In the genomic region with DNA sequence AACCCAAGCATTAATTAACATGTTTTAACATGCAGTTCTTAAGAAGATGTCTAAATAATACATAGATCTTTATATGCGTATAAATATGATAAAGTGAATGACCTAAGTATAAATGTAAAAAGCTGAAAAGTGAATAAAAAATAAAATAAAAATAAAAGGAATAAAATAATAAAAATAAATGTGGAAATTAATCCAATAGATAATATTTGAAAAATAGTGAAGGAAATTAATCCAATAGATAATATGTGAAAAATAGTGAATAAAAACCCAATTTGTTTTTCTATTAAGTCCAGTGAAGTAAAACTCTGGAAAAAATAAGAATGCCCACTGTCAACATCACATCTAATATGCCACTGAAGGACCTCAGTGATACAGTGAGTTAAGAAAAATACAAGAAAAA, we compare ENCODE assay signal across 25 cellular contexts.
"Had no signal": no experiment of that assay in that cellular context is flagged by ENCODE, and none has a peak within 500 bp of the region (broad histone marks: within the 10 kb centered on the region; RNA-seq: fewer than 3 reads in every experiment).

No MANE protein-coding gene starts in this region.

- H3K9ac ChIP-seq: neural progenitor cell had no signal

- H3K9me3 ChIP-seq: left lung, lower lobe of right lung, neutrophil, right atrium auricular region, right lobe of liver, stomach, testis, thyroid gland, transverse colon, upper lobe of left lung, vagina had no signal

- FAIRE-seq: keratinocyte had no signal

- H3K27me3 ChIP-seq: left lung, neural progenitor cell, neutrophil, right atrium auricular region, right lobe of liver, stomach, testis, thyroid gland, transverse colon, upper lobe of left lung, vagina had no signal

- DNase-seq: hippocampal formation; left colon; left lung; lower lobe of right lung; mammary epithelial cell; mesenchymal stem cell; naive thymus-derived CD8-positive, alpha-beta T cell; nephron progenitor cell; occipital lobe; right lobe of liver; stimulated activated CD4-positive, alpha-beta T cell treated with anti-CD3 and anti-CD28 coated beads, Interleukin-2, amount 100 ng/mL, for 24 hours; stimulated activated CD4-positive, alpha-beta T cell treated with anti-CD3 and anti-CD28 coated beads, Interleukin-4, amount 100 ng/mL, for 1 hour; stimulated activated naive B cell treated with anti-CD40 and anti-IgM and Interleukin-4, amounts not matched to agents 10 μg/mL and 1 μg/mL and 100 μg/mL, for 72 hours; stimulated activated naive CD8-positive, alpha-beta T cell treated with anti-CD3 and anti-CD28 coated beads, Interleukin-15, Interleukin-2, amounts not matched to agents 100 U/mL and 50 U/mL, for 24 hours; stomach; testis; thyroid gland; transverse colon; upper lobe of left lung had no signal

- H3K27ac ChIP-seq: left lung, lower lobe of right lung, neural progenitor cell, neutrophil, right atrium auricular region, right lobe of liver, stomach, testis, thyroid gland, transverse colon, upper lobe of left lung, vagina had no signal

- H3K4me1 ChIP-seq: left lung, lower lobe of right lung, right lobe of liver, testis, thyroid gland, transverse colon, upper lobe of left lung had no signal

- H3K36me3 ChIP-seq: left lung, lower lobe of right lung, neural progenitor cell, neutrophil, right atrium auricular region, right lobe of liver, stomach, thyroid gland, transverse colon, upper lobe of left lung, vagina had no signal

- H3K4me3 ChIP-seq: left lung, lower lobe of right lung, neural progenitor cell, right atrium auricular region, right lobe of liver, smooth muscle cell, stomach, testis, thyroid gland, transverse colon, upper lobe of left lung, vagina had no signal
